In genomic region chr1:16129921-16130543, GRCh38 we compare ENCODE assay signal across 1 cellular context.
TF ChIP-seq lines count a peak whose summit lies in the region.

No MANE protein-coding gene starts in this region.

TF ChIP-seq in HCT116, 20 proteins besides CTCF, POLR2A, EP300 and RAD21:
- TF ChIP-seq, protein P1, sequence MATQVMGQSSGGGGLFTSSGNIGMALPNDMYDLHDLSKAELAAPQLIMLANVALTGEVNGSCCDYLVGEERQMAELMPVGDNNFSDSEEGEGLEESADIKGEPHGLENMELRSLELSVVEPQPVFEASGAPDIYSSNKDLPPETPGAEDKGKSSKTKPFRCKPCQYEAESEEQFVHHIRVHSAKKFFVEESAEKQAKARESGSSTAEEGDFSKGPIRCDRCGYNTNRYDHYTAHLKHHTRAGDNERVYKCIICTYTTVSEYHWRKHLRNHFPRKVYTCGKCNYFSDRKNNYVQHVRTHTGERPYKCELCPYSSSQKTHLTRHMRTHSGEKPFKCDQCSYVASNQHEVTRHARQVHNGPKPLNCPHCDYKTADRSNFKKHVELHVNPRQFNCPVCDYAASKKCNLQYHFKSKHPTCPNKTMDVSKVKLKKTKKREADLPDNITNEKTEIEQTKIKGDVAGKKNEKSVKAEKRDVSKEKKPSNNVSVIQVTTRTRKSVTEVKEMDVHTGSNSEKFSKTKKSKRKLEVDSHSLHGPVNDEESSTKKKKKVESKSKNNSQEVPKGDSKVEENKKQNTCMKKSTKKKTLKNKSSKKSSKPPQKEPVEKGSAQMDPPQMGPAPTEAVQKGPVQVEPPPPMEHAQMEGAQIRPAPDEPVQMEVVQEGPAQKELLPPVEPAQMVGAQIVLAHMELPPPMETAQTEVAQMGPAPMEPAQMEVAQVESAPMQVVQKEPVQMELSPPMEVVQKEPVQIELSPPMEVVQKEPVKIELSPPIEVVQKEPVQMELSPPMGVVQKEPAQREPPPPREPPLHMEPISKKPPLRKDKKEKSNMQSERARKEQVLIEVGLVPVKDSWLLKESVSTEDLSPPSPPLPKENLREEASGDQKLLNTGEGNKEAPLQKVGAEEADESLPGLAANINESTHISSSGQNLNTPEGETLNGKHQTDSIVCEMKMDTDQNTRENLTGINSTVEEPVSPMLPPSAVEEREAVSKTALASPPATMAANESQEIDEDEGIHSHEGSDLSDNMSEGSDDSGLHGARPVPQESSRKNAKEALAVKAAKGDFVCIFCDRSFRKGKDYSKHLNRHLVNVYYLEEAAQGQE (IDR thresholded peaks at IDR 0.05; ENCODE audit: low read depth) = no peak
- no peak for TF ChIP-seq CBX3 (IDR thresholded peaks at IDR 0.05; ENCODE audit: low read depth)
- no peak for TF ChIP-seq EZH2phosphoT487 (IDR thresholded peaks at IDR 0.05; ENCODE audit: borderline replicate concordance)
- no peak for TF ChIP-seq JUND (IDR thresholded peaks at IDR 0.05)
- TF ChIP-seq ZBTB33 (IDR thresholded peaks at IDR 0.05; ENCODE audit: extremely low read depth, insufficient replicate concordance, low read length) = no peak
- TF ChIP-seq SP1 (IDR thresholded peaks at IDR 0.05; ENCODE audit: low read depth) = no peak
- TF ChIP-seq POLR2AphosphoS5 (IDR thresholded peaks at IDR 0.05; ENCODE audit: low read depth, low read length) = no peak
- TF ChIP-seq, protein P2, sequence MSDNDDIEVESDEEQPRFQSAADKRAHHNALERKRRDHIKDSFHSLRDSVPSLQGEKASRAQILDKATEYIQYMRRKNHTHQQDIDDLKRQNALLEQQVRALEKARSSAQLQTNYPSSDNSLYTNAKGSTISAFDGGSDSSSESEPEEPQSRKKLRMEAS (IDR thresholded peaks at IDR 0.05) = no peak
- TF ChIP-seq ZNF274 (IDR thresholded peaks at IDR 0.05; ENCODE audit: low read depth, low read length) = no peak
- TF ChIP-seq TCF7L2 (IDR thresholded peaks at IDR 0.05; ENCODE audit: borderline replicate concordance, extremely low read depth, insufficient read depth, insufficient read length) = no peak
- no peak for TF ChIP-seq ATF3 (IDR thresholded peaks at IDR 0.05)
